In genomic region chr6:107517274-107517673, GRCh38 we compare ENCODE assay signal across 34 cellular contexts.
"Had no signal": no experiment of that assay in that cellular context is flagged by ENCODE, and none has a peak within 500 bp of the region (broad histone marks: within the 10 kb centered on the region; RNA-seq: fewer than 3 reads in every experiment).

No MANE protein-coding gene starts in this region.

- H3K4me3 ChIP-seq: MG63 had no signal

- H3K36me3 ChIP-seq: MG63 had no signal

- DNase-seq: Karpas-422, Kasumi-1, MG63, MM.1S, MV-4-11, NCI-H1048, NCI-H1092, NCI-H1092 treated with DMSO at 0.1 percent for 48 hours, NCI-H1105, NCI-H1105 treated with DMSO at 0.1 percent for 48 hours, NCI-H1417, NCI-H1417 treated with DMSO at 0.1 percent for 48 hours, NCI-H1436, NCI-H1436 treated with DMSO at 0.1 percent for 48 hours, NCI-H146, NCI-H1694, NCI-H1694 treated with DMSO at 0.1 percent for 48 hours, NCI-H187, NCI-H187 treated with DMSO at 0.1 percent for 48 hours, NCI-H1930, NCI-H2029, NCI-H2029 treated with DMSO at 0.1 percent for 48 hours, NCI-H2081, NCI-H2081 treated with DMSO at 0.1 percent for 48 hours, NCI-H2107, NCI-H2171, NCI-H2171 treated with DMSO at 0.1 percent for 48 hours, NCI-H2227 treated with DMSO at 0.1 percent for 48 hours, NCI-H226, NCI-H345, NCI-H446, NCI-H446 treated with DMSO at 0.1 percent for 48 hours, NCI-H510A, NCI-H510A treated with DMSO at 0.1 percent for 48 hours had no signal

- H3K27me3 ChIP-seq: MG63 had no signal
